Comparison of ENCODE assay signal across 1 cellular context in the genomic region with DNA sequence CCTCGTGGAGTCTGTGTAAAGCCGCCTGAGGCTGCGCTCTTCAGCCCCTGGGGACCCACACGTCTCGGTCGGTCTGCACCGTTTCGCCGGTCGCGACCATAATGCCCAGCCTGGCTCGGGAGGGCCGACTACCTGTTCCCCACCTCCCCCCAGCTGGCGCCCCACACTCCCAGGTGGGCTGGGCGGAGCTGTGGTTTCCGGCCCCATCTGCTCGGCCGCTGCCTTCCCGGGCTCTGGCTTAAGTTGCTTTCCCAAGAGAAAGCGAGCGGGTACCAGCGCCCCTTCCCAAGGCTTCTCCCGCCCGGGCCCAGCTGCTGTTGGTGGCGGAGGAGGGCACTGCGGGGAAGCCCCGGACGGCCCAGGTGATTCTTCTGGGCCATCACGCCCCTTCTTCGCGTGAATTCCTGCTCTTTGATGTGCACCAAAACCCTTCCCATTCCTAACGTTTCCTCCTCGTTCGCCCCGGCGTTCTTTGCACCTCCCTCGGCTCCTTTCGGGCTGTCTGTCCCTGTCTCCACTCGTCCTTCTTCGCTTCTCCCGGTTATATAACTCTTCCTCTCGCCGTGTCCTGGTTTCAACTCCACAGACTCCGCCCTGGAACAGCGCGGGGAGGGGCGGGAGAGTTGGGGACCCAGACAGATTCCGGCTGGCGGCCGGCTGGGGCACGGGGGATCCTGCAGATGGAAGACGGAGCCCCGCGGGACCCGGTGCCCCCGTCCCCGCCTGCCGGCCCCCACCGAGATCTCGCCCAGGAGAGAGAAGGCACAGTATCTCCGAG.
TF ChIP-seq lines count a peak whose summit lies in the region.

No MANE protein-coding gene starts in this region.

TF ChIP-seq in H1, 55 proteins besides CTCF, POLR2A, EP300 and RAD21:
- peak; percentile 61 for TF ChIP-seq PHF8 (conservative IDR thresholded peaks at IDR 0.05; ENCODE audit: low read depth, low read length)
- peak; percentile 59 for TF ChIP-seq KDM4A (IDR thresholded peaks at IDR 0.05; ENCODE audit: low read depth, low read length, severe bottlenecking)
- peak; percentile 44 for TF ChIP-seq EZH2 (IDR thresholded peaks at IDR 0.05; ENCODE audit: low read depth, low read length, severe bottlenecking)
- TF ChIP-seq SRF (IDR thresholded peaks at IDR 0.05; ENCODE audit: low read depth, low read length), result no peak
- 0 out of 2 replicates have a peak, but pooled peaks have one; percentile 7 for TF ChIP-seq TBP (IDR thresholded peaks at IDR 0.05; ENCODE audit: low read depth, low read length)
- no peak for TF ChIP-seq RBBP5 (IDR thresholded peaks at IDR 0.05; ENCODE audit: borderline replicate concordance, low read depth, low read length)
- TF ChIP-seq TAF1 (IDR thresholded peaks at IDR 0.05; ENCODE audit: low read depth, low read length), result peak; percentile 57; the same call in 1 of the 2 replicates
- 0 out of 4 replicates have a peak, but pooled peaks have one; percentile 3 to 73 for TF ChIP-seq HDAC2 (IDR thresholded peaks at IDR 0.05; ENCODE audit: borderline replicate concordance in 1 of 2, low read depth in 2 of 2, low read length in 2 of 2)
- TF ChIP-seq CTBP2 (IDR thresholded peaks at IDR 0.05; ENCODE audit: borderline replicate concordance, insufficient read depth, insufficient read length, low read length), result peak; percentile 28
- TF ChIP-seq SAP30 (IDR thresholded peaks at IDR 0.05; ENCODE audit: insufficient read depth, insufficient replicate concordance, low read length), result peak; percentile 55
TF ChIP-seq in H1: peak in this region for 8.
